Comparison of ENCODE assay signal across 13 cellular contexts in genomic region chr16:14701859-14702258, GRCh38. TPM values are rescaled to one million over a fixed set of nuclear protein-coding genes. Genes with fewer than 3 reads are reported as not detected.
DNase-seq lines count a peak whose midpoint lies in the region; ATAC-seq, FAIRE-seq and TF ChIP-seq lines count a peak whose summit lies in the region.
"Not testable (repeated sequence)": the region's sequence is repeated elsewhere in the genome, so short reads cannot be mapped to it uniquely, and the experiment has no call there.
"Had no signal": no experiment of that assay in that cellular context is flagged by ENCODE, and none has a peak within 500 bp of the region (broad histone marks: within the 10 kb centered on the region; RNA-seq: fewer than 3 reads in every experiment).

No MANE protein-coding gene starts in this region.

- not testable (repeated sequence) for H3K27me3 ChIP-seq in RWPE2 (ENCODE audit: insufficient read depth, poor library complexity, severe bottlenecking); lower lobe of right lung (ENCODE audit: low read depth)

- H3K4me3 ChIP-seq in A549; HEK293 (ENCODE audit: low read depth, low read length); RWPE2 (ENCODE audit: severe bottlenecking); lower lobe of right lung: not testable (repeated sequence)

- CTCF ChIA-PET in A549 (lab: Yijun Ruan, JAX); HEK293 (lab: Yijun Ruan, JAX): not testable (repeated sequence)

- H3K9me3 ChIP-seq in A549; HEK293 (ENCODE audit: control insufficient read depth, insufficient read depth, low read depth, low read length); RWPE2 (ENCODE audit: severe bottlenecking); lower lobe of right lung: not testable (repeated sequence)

- TF ChIP-seq EP300 in A549 (IDR thresholded peaks at IDR 0.05): not testable (repeated sequence)

- not testable (repeated sequence) for H3K36me3 ChIP-seq in HEK293 (ENCODE audit: control insufficient read depth in 2 of 2, insufficient read depth in 1 of 2, low read length in 2 of 2); RWPE2 (ENCODE audit: low read depth); lower lobe of right lung

- not testable (repeated sequence) for H3K4me2 ChIP-seq in A549

- 8% methylated on average over 3 of the region's 7 CpGs for WGBS in A549 (ENCODE audit: missing lambda C conversion rate)

- H3K4me1 ChIP-seq in A549; HEK293 (ENCODE audit: control insufficient read depth, insufficient read depth, low read length); RWPE2 (ENCODE audit: insufficient read depth, poor library complexity, severe bottlenecking); lower lobe of right lung: not testable (repeated sequence)

- not testable (repeated sequence) for FAIRE-seq in A549 (lab: Jason Lieb, UNC)

- not testable (repeated sequence) for TF ChIP-seq CTCF in A549 (IDR thresholded peaks at IDR 0.05); HEK293 (tag by site-specific recombination; IDR thresholded peaks at IDR 0.05); lower lobe of right lung (IDR thresholded peaks at IDR 0.05)
- TF ChIP-seq CTCF in RWPE2 (IDR thresholded peaks at IDR 0.05; ENCODE audit: poor library complexity, severe bottlenecking): peak; percentile 25

- intact Hi-C loops in left colon (cut with DNase I, micrococcal nuclease); lower lobe of right lung (cut with DNase I): not testable (repeated sequence)

- ATAC-seq in A549 (peak; percentile 49 to 69), RWPE2 (ENCODE audit: low read depth) (peak; percentile 56), esophagus mucosa (peak; percentile 46), left colon (peak; percentile 50), lower lobe of right lung (peak; percentile 37 to 41)

- DNase-seq in A549 (ENCODE audit: low read depth in 1 of 2, low spot score in 1 of 2); RWPE2 (ENCODE audit: low spot score); left colon; lower lobe of right lung: not testable (repeated sequence)

- POLR2A ChIA-PET in A549 (lab: Yijun Ruan, JAX); HEK293 (lab: Yijun Ruan, JAX): not testable (repeated sequence)

- TF ChIP-seq RAD21 in A549 (conservative IDR thresholded peaks at IDR 0.05 in 1 of 2, IDR thresholded peaks at IDR 0.05 in 1 of 2): not testable (repeated sequence)

- H3K27ac ChIP-seq in A549; HEK293 (ENCODE audit: extremely low read depth, low read depth, low read length); RWPE2 (ENCODE audit: poor library complexity, severe bottlenecking); lower lobe of right lung: not testable (repeated sequence)

- not testable (repeated sequence) for TF ChIP-seq POLR2A in A549 (IDR thresholded peaks at IDR 0.05; ENCODE audit: low read length)

TF ChIP-seq in A549, 52 proteins besides CTCF, POLR2A, EP300 and RAD21:
- 0 out of 2 replicates have a peak, but pooled peaks have one; percentile 9 for TF ChIP-seq ZC3H11A (IDR thresholded peaks at IDR 0.05)

TF ChIP-seq in HEK293, 187 proteins besides CTCF, POLR2A, EP300 and RAD21:
- peak; percentile 22; the same call in 1 of the 2 replicates for TF ChIP-seq ZNF394 (tag by site-specific recombination; IDR thresholded peaks at IDR 0.05; ENCODE audit: borderline replicate concordance)
TF ChIP-seq in HEK293: peak in this region for 1; not testable (repeated sequence) for 186.

RNA-seq across cellular contexts. Expression of gene NPIPA3, which starts 1.4 kb away (rescaled TPM):
- 1.3 and 2.5 TPM in 2 replicates for polyA plus RNA-seq in A549 (2011; rRNA removed)
- polyA plus RNA-seq in A549 (2012; cell fraction: cytosol; rRNA removed): 0.26 and 0.40 TPM in 2 replicates
- 0.40 and 1.0 TPM in 2 replicates for polyA plus RNA-seq in A549 (2012; cell fraction: nucleus; rRNA removed)
- polyA plus RNA-seq in A549 (2017; fragmentation: RNase III; extraction: RNeasy Plus Mini Kit Qiagen cat#74134 plus additional on column Dnase treatment): 0.94 to 2.2 TPM (median 1.3 TPM) in 3 replicates
- not detected in 2 replicates for polyA minus RNA-seq in A549 (2011; rRNA and poly(A)+ RNA removed)
- total RNA-seq in esophagus mucosa: 1.8 TPM
- total RNA-seq in left colon: 1 to 10 TPM in 1 of 2 donors, not detected in 1; 2.5 TPM
- total RNA-seq in lower lobe of right lung: 1.4 TPM
- total RNA-seq: IMR-90 had no signal
- polyA plus RNA-seq: IMR-90 had no signal

RNA-seq across cellular contexts. Expression of gene PLA2G10, which starts 7.8 kb away (rescaled TPM):
- 0.37 and 0.52 TPM in 2 replicates for polyA plus RNA-seq in A549 (2011; rRNA removed)
- 0.38 and 0.40 TPM in 2 replicates for polyA plus RNA-seq in A549 (2012; cell fraction: cytosol; rRNA removed)
- 0.79 and 1.4 TPM in 2 replicates for polyA plus RNA-seq in A549 (2012; cell fraction: nucleus; rRNA removed)
- polyA plus RNA-seq in A549 (2017; fragmentation: RNase III; extraction: RNeasy Plus Mini Kit Qiagen cat#74134 plus additional on column Dnase treatment): 0.37 to 0.70 TPM (median 0.38 TPM) in 3 replicates
- not detected in 2 replicates for polyA minus RNA-seq in A549 (2011; rRNA and poly(A)+ RNA removed)
- total RNA-seq in esophagus mucosa: not detected
- 10 to 100 TPM; 39.1 to 56.7 TPM for total RNA-seq in left colon
- total RNA-seq in lower lobe of right lung: 7.1 TPM
- total RNA-seq: CD4-positive, alpha-beta T cell; GM23248; H4; HFFc6; HT1080; IMR-90; K562 had no signal
- polyA plus RNA-seq: GM23248, IMR-90, K562 had no signal

RNA-seq across cellular contexts. Expression of gene NPIPA2, which starts 40.5 kb away (rescaled TPM):
- 0.85 and 1.8 TPM in 2 replicates for polyA plus RNA-seq in A549 (2011; rRNA removed)
- 0.09 and 0.27 TPM in 2 replicates for polyA plus RNA-seq in A549 (2012; cell fraction: cytosol; rRNA removed)
- polyA plus RNA-seq in A549 (2012; cell fraction: nucleus; rRNA removed): 0.80 and 1.4 TPM in 2 replicates
- 1.1 to 3.7 TPM (median 2.3 TPM) in 3 replicates for polyA plus RNA-seq in A549 (2017; fragmentation: RNase III; extraction: RNeasy Plus Mini Kit Qiagen cat#74134 plus additional on column Dnase treatment)
- not detected in 2 replicates for polyA minus RNA-seq in A549 (2011; rRNA and poly(A)+ RNA removed)
- total RNA-seq in esophagus mucosa: 0.48 TPM
- total RNA-seq in left colon: 1 to 10 TPM in 1 of 2 donors, under 1 TPM in 1; 0.28 to 2.8 TPM
- total RNA-seq in lower lobe of right lung: 8.5 TPM
- total RNA-seq: H4, HT1080, IMR-90 had no signal
